In the genomic region with DNA sequence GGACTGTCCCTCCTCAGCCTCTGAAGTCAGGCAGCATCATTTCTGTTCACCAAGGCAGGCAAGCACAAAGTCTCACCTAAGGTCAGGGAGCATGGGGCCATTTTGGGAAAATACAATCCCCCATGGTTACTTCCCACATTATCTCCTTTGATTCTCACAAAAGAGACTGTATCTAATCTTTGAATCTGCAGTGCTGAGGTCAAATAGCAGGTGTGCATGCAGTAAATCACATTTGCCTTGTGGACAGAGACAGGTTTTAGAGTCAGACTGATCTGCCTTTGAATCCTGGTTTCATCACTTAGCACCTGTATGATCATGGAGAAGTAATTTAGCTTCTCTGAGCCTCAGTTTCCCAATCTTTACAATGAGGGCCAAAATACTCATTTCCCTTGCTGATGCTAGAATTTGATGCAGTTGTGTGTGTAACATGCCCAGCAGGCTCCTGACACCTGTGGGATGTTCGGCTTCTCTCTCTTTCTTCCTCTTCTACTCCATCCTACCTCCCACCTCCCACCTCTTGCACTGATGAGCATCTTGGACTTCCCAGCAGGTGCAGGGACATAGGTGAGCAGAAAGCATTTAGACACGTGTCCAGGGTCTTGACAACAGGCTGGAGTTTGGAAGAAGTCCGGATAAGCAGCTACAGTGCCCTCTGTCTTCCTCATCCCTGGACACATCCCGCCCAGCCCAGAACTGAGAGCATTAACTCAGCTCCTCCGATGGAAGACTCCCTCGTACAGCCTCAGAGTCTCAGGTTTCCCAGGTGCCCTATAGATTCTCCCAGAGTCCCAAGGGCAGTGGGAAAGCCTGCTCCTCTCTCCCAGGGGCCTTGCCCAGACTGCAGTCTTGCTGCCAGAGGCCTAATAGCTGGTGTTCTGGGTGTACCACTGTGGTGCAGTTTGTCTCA, we compare ENCODE assay signal across 20 cellular contexts. TPM values are rescaled to one million over a fixed set of nuclear protein-coding genes. Genes with fewer than 3 reads are reported as not detected.
DNase-seq lines count a peak whose midpoint lies in the region; ATAC-seq and TF ChIP-seq lines count a peak whose summit lies in the region.
"Had no signal": no experiment of that assay in that cellular context is flagged by ENCODE, and none has a peak within 500 bp of the region (broad histone marks: within the 10 kb centered on the region; RNA-seq: fewer than 3 reads in every experiment).

No MANE protein-coding gene starts in this region.

- no peak overlapping the region for H2AFZ ChIP-seq in neural progenitor cell (replicated peaks)
- no peak overlapping the region for H2AFZ ChIP-seq in hepatocyte

- H3K9me3 ChIP-seq in SJCRH30 (replicated peaks) (no peaks in the 10 kb centered on the region), neural progenitor cell (ENCODE audit: low read depth) (no peaks in the 10 kb centered on the region), right atrium auricular region (no peaks in the 10 kb centered on the region), hepatocyte (ENCODE audit: low read depth) (no peaks in the 10 kb centered on the region)

- H3K4me3 Mint-ChIP-seq in neural progenitor cell (no peak overlapping the region), WTC11 (no peak overlapping the region)

- CTCF ChIA-PET in WTC11 (lab: Charles Lee), result interaction anchor here (1.1 kb wide), 1 partner anchor 381 kb away, joined by 3 read pairs; no protein-coding TSS in a partner anchor

- H3K4me3 ChIP-seq in SJCRH30, result no peak overlapping the region
- H3K4me3 ChIP-seq in coronary artery, result no peak overlapping the region
- H3K4me3 ChIP-seq in neural progenitor cell, result no peak overlapping the region
- H3K4me3 ChIP-seq in right atrium auricular region, result no peak overlapping the region
- no peak overlapping the region for H3K4me3 ChIP-seq in hepatocyte
- H3K4me3 ChIP-seq: K562 had no signal

- H3K36me3 Mint-ChIP-seq in neural progenitor cell, result no peaks in the 10 kb centered on the region
- no peaks in the 10 kb centered on the region for H3K36me3 Mint-ChIP-seq in WTC11

- H3K27ac ChIP-seq in SJCRH30, result peak overlapping the region; percentile 55
- peak overlapping the region; percentile 35 to 93 for H3K27ac ChIP-seq in coronary artery
- H3K27ac ChIP-seq in neural progenitor cell, result no peak overlapping the region
- peak overlapping the region; percentile 70 for H3K27ac ChIP-seq in temporal lobe (ENCODE audit: low read depth, low read length)
- no peak overlapping the region for H3K27ac ChIP-seq in right atrium auricular region
- no peak overlapping the region for H3K27ac ChIP-seq in hepatocyte

- H3K4me2 ChIP-seq in neural progenitor cell (no peak overlapping the region), hepatocyte (no peak overlapping the region)

- no peak for TF ChIP-seq CTCF in coronary artery (IDR thresholded peaks at IDR 0.05)
- no peak for TF ChIP-seq CTCF in neural progenitor cell (IDR thresholded peaks at IDR 0.05)
- no peak for TF ChIP-seq CTCF in right atrium auricular region (IDR thresholded peaks at IDR 0.05)
- TF ChIP-seq CTCF in WTC11 (IDR thresholded peaks at IDR 0.05), result no peak
- no peak for TF ChIP-seq CTCF in hepatocyte (IDR thresholded peaks at IDR 0.05; ENCODE audit: poor library complexity)

- H3K9ac ChIP-seq in neural progenitor cell, result no peak overlapping the region

- H3K27me3 Mint-ChIP-seq in neural progenitor cell (ENCODE audit: insufficient read depth, low read depth), result peaks cover 11% of the 10 kb centered on the region
- no peaks in the 10 kb centered on the region for H3K27me3 Mint-ChIP-seq in WTC11 (ENCODE audit: low read depth)

- H3K4me1 ChIP-seq in SJCRH30, result peaks cover 28% of the 10 kb centered on the region
- peaks cover 12% of the 10 kb centered on the region for H3K4me1 ChIP-seq in neural progenitor cell
- peaks cover 0 to 39% of the 10 kb centered on the region in 2 donors for H3K4me1 ChIP-seq in right atrium auricular region
- no peaks in the 10 kb centered on the region for H3K4me1 ChIP-seq in hepatocyte (ENCODE audit: insufficient read depth)

- H3K9me3 Mint-ChIP-seq in neural progenitor cell (no peaks in the 10 kb centered on the region), WTC11 (no peaks in the 10 kb centered on the region)

- POLR2A ChIA-PET in WTC11 (lab: Charles Lee), result no interaction called here

- H4K20me1 ChIP-seq in neural progenitor cell (ENCODE audit: low read depth) (no peaks in the 10 kb centered on the region), hepatocyte (ENCODE audit: insufficient read depth, poor library complexity, severe bottlenecking) (no peaks in the 10 kb centered on the region)

- 85% methylated on average over 6 of the region's 6 CpGs for WGBS in hepatocyte (ENCODE audit: low lambda C conversion rate, missing lambda C conversion rate)

- DNase-seq in SJCRH30 (peak in 1 of 2 experiments; percentile 75), coronary artery (ENCODE audit: low spot score) (peak; percentile 61), neural progenitor cell (ENCODE audit: low spot score) (no peak), right atrium auricular region (ENCODE audit: low spot score) (no peak), WTC11 (ENCODE audit: low spot score) (no peak), hepatocyte (ENCODE audit: low spot score) (no peak)
- DNase-seq: ACHN; AML-193; DND-41; GOT3; NCI-H1105; NCI-H1694 treated with DMSO at 0.1 percent for 48 hours; NCI-H510A; NCI-H748 treated with DMSO at 0.1 percent for 48 hours; NK-92 treated with Interleukin-12 subunit alpha and Interleukin-12 subunit beta, amount 100 ng/mL, for 24 hours; Right ventricle myocardium superior had no signal

- ATAC-seq in GM19452 (IDR thresholded peaks at IDR 0.05; ENCODE audit: unreplicated experiment) (no peak), WTC11 (no peak)
- ATAC-seq: HCT116, K562 had no signal

- no peaks in the 10 kb centered on the region for H3K36me3 ChIP-seq in SJCRH30
- H3K36me3 ChIP-seq in neural progenitor cell, result no peaks in the 10 kb centered on the region
- no peaks in the 10 kb centered on the region for H3K36me3 ChIP-seq in right atrium auricular region
- no peaks in the 10 kb centered on the region for H3K36me3 ChIP-seq in hepatocyte (replicated peaks; ENCODE audit: insufficient read depth, low read depth)

- peak overlapping the region; percentile 84 for H3K27ac Mint-ChIP-seq in neural progenitor cell
- no peak overlapping the region for H3K27ac Mint-ChIP-seq in WTC11

- H3K4me1 Mint-ChIP-seq in neural progenitor cell (peaks cover 40% of the 10 kb centered on the region), WTC11 (no peaks in the 10 kb centered on the region)

- H3K27me3 ChIP-seq in SJCRH30 (no peaks in the 10 kb centered on the region), neural progenitor cell (no peaks in the 10 kb centered on the region), right atrium auricular region (no peaks in the 10 kb centered on the region), hepatocyte (no peaks in the 10 kb centered on the region)

- peaks cover 8% of the 10 kb centered on the region for H3F3A ChIP-seq in neural progenitor cell (ENCODE audit: low read depth)

- no peaks in the 10 kb centered on the region for H3K9me2 ChIP-seq in hepatocyte (replicated peaks; ENCODE audit: insufficient read depth)

- no peaks in the 10 kb centered on the region for H3K79me2 ChIP-seq in neural progenitor cell (ENCODE audit: low read depth)
- H3K79me2 ChIP-seq in hepatocyte, result no peaks in the 10 kb centered on the region

TF ChIP-seq in WTC11, 78 proteins besides CTCF, POLR2A, EP300 and RAD21:
- TF ChIP-seq, protein P1, sequence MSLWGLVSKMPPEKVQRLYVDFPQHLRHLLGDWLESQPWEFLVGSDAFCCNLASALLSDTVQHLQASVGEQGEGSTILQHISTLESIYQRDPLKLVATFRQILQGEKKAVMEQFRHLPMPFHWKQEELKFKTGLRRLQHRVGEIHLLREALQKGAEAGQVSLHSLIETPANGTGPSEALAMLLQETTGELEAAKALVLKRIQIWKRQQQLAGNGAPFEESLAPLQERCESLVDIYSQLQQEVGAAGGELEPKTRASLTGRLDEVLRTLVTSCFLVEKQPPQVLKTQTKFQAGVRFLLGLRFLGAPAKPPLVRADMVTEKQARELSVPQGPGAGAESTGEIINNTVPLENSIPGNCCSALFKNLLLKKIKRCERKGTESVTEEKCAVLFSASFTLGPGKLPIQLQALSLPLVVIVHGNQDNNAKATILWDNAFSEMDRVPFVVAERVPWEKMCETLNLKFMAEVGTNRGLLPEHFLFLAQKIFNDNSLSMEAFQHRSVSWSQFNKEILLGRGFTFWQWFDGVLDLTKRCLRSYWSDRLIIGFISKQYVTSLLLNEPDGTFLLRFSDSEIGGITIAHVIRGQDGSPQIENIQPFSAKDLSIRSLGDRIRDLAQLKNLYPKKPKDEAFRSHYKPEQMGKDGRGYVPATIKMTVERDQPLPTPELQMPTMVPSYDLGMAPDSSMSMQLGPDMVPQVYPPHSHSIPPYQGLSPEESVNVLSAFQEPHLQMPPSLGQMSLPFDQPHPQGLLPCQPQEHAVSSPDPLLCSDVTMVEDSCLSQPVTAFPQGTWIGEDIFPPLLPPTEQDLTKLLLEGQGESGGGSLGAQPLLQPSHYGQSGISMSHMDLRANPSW (CRISPR knock-in tag; conservative IDR thresholded peaks at IDR 0.05; ENCODE audit: low read depth), result no peak
- TF ChIP-seq ZNF671 (CRISPR knock-in tag; IDR thresholded peaks at IDR 0.05) (no peak), CREM (CRISPR knock-in tag; IDR thresholded peaks at IDR 0.05) (no peak), ZNF317 (CRISPR knock-in tag; IDR thresholded peaks at IDR 0.05; ENCODE audit: borderline replicate concordance, low read depth) (no peak)

RNA-seq across cellular contexts. Expression of a gene that starts 18.9 kb away (rescaled TPM):
- 65.7 and 74.0 TPM in 2 replicates for total RNA-seq in SJCRH30 (2014; rRNA removed; shearing (Covaris generic))
- total RNA-seq in neural progenitor cell (ENCODE audit: low replicate concordance) (6.8 and 8.2 TPM in 2 replicates), temporal lobe (19.9 TPM), right atrium auricular region (100 to 1,000 TPM in 1 of 2 donors, 10 to 100 TPM in 1; 56.8 to 134 TPM), WTC11 (2021) (26.2 to 28.1 TPM (median 27.3 TPM) in 3 replicates), hepatocyte (45.4 and 52.3 TPM in 2 replicates)
- polyA plus RNA-seq in hepatocyte, result 115 and 144 TPM in 2 replicates

RNA-seq across cellular contexts. Expression of a gene that starts 37.0 kb away (rescaled TPM):
- total RNA-seq in SJCRH30 (2014; rRNA removed; shearing (Covaris generic)), result 21.1 and 22.3 TPM in 2 replicates
- total RNA-seq in neural progenitor cell (ENCODE audit: low replicate concordance) (16.5 and 21.1 TPM in 2 replicates), temporal lobe (19.4 TPM), right atrium auricular region (1 to 10 TPM; 2.2 to 3.6 TPM), WTC11 (2021) (15.0 to 19.5 TPM (median 15.7 TPM) in 3 replicates), hepatocyte (10.0 and 10.4 TPM in 2 replicates)
- polyA plus RNA-seq in hepatocyte, result 6.4 and 9.4 TPM in 2 replicates

Comparison
In these comparisons a context has a peak if more than half of its experiments do, and no peak if none do; other contexts are left out.
1. H3K27ac ChIP-seq: peak in SJCRH30 (single experiment), coronary artery (2 of 2) and temporal lobe (single experiment); none in neural progenitor cell (single experiment), right atrium auricular region (0 of 2) and hepatocyte (single experiment).